ENCODE assay signal across 20 cellular contexts in the genomic region with DNA sequence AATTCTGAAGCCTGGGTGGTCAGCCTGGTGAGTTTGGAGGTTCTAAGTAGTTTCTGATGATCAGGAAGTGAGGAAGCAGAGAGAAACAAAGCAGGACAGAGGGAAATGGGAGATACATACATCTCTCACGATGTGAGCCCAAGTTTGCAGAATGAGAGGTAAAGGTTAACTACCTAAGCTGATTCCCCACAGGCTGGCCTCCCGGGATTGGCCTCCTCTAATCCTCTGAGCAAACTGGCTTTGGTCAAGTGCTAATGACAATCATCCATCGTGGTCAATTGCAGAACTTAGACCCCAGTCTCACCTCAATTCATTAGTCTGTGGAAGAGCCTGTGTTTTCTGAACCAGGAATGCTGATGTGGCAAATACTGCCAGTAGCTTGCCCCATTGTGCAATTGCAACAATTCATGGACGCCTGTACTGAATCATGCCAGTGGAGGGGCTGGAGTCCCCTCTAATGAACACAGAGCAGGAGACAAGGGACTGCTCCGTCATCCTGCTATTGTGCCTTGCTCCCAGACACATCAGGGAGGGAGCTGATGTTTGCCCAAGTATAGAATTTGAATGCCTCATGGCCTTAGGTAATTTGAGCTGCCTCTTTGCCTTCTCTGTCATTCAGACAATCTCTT.
DNase-seq lines count a peak whose midpoint lies in the region; ATAC-seq and TF ChIP-seq lines count a peak whose summit lies in the region.
"Had no signal": no experiment of that assay in that cellular context is flagged by ENCODE, and none has a peak within 500 bp of the region (broad histone marks: within the 10 kb centered on the region; RNA-seq: fewer than 3 reads in every experiment).

No MANE protein-coding gene starts in this region.

- TF ChIP-seq CTCF in PC-9 (conservative IDR thresholded peaks at IDR 0.05) (no peak), upper lobe of right lung (IDR thresholded peaks at IDR 0.05) (no peak)

- H4K20me1 ChIP-seq in PC-9 (ENCODE audit: insufficient read depth), result no peaks in the 10 kb centered on the region

- H3F3A ChIP-seq in PC-9 (ENCODE audit: insufficient read depth, low read depth), result no peaks in the 10 kb centered on the region

- no TSS peak for BruUV-seq in PC-9 (replicated peaks; lab: Mats Ljungman, UMichigan)

- H3K9ac ChIP-seq in iPS-18a (ENCODE audit: low read length), result no peak overlapping the region

- H3K27me3 ChIP-seq in PC-9 (ENCODE audit: insufficient read depth, low read depth) (no peaks in the 10 kb centered on the region), iPS-18a (ENCODE audit: control insufficient read depth, insufficient read depth, low read length) (no peaks in the 10 kb centered on the region), upper lobe of right lung (no peaks in the 10 kb centered on the region)
- H3K27me3 ChIP-seq: body of pancreas, esophagus squamous epithelium, pancreas, upper lobe of left lung had no signal

- H3K4me2 ChIP-seq in PC-9, result no peak overlapping the region

- H3K36me3 ChIP-seq in PC-9 (ENCODE audit: low read depth) (no peaks in the 10 kb centered on the region), iPS-18a (ENCODE audit: control insufficient read depth, low read depth, low read length) (no peaks in the 10 kb centered on the region), upper lobe of right lung (no peaks in the 10 kb centered on the region)
- H3K36me3 ChIP-seq: esophagus squamous epithelium, pancreas, upper lobe of left lung had no signal

- H3K27ac ChIP-seq in PC-9 (no peak overlapping the region), iPS-18a (ENCODE audit: low read length) (peak overlapping the region; percentile 43), upper lobe of right lung (no peak overlapping the region)
- H3K27ac ChIP-seq: body of pancreas, esophagus squamous epithelium, pancreas, upper lobe of left lung had no signal

- DNase-seq in SIG-M5 treated with dmso at 0.1 percent for 504 hours (lab: John Stamatoyannopoulos, UW; ENCODE audit: unreplicated experiment), result peak; percentile 0
- no peak for DNase-seq in SIG-M5 (lab: John Stamatoyannopoulos, UW)
- DNase-seq in PC-9, result no peak
- DNase-seq in stimulated activated CD4-positive, alpha-beta T cell treated with anti-CD3 and anti-CD28 coated beads, Interleukin-1b, Interleukin-23, amount 100 ng/mL, for 48 hours, result no peak
- DNase-seq in upper lobe of right lung, result no peak
- DNase-seq: activated CD4-positive, alpha-beta T cell treated with anti-CD3 and anti-CD28 coated beads, Interleukin-2, amount 10 ng/mL, durations not matched to agents 7 days and 5 days; activated naive CD4-positive, alpha-beta T cell treated with anti-CD3 and anti-CD28 coated beads, Interleukin-2, amount 50 U/mL, for 16 hours; body of pancreas; dermis blood vessel endothelial cell; esophagus squamous epithelium; glutamatergic neuron; mucosa of descending colon; NCI-H1930; pancreas; SHP77; stimulated activated naive B cell treated with anti-CD40 and anti-IgM and Interleukin-4, amounts not matched to agents 10 μg/mL and 1 μg/mL and 100 μg/mL, for 72 hours; upper lobe of left lung had no signal

- H3K4me3 ChIP-seq in PC-9 (no peak overlapping the region), iPS-18a (ENCODE audit: low read length) (peak overlapping the region; percentile 13), upper lobe of right lung (no peak overlapping the region)
- H3K4me3 ChIP-seq: body of pancreas, esophagus squamous epithelium, mucosa of descending colon, pancreas, upper lobe of left lung had no signal

- CTCF ChIA-PET in PC-9 (lab: Charles Lee), result no interaction called here

- H3K4me1 ChIP-seq in PC-9 (replicated peaks; ENCODE audit: insufficient read depth) (no peaks in the 10 kb centered on the region), iPS-18a (ENCODE audit: control insufficient read depth, low read depth, low read length) (peaks cover 52% of the 10 kb centered on the region), upper lobe of right lung (no peaks in the 10 kb centered on the region)
- H3K4me1 ChIP-seq: body of pancreas, esophagus squamous epithelium, pancreas, upper lobe of left lung had no signal

- ATAC-seq in upper lobe of right lung (no peak), GM21717 (IDR thresholded peaks at IDR 0.05; ENCODE audit: unreplicated experiment) (no peak), GM21423 (IDR thresholded peaks at IDR 0.05; ENCODE audit: unreplicated experiment) (no peak)
- ATAC-seq: body of pancreas; mucosa of descending colon; pancreas; stimulated activated naive B cell treated with anti-CD40 and anti-IgM and Interleukin-4, amounts not matched to agents 10 μg/mL and 1 μg/mL and 100 μg/mL, for 72 hours had no signal

- H3K9me3 ChIP-seq in PC-9 (ENCODE audit: insufficient read depth, low read depth) (no peaks in the 10 kb centered on the region), iPS-18a (ENCODE audit: control insufficient read depth, low read depth, low read length) (no peaks in the 10 kb centered on the region), upper lobe of right lung (no peaks in the 10 kb centered on the region)
- H3K9me3 ChIP-seq: body of pancreas, esophagus squamous epithelium, mucosa of descending colon, pancreas, upper lobe of left lung had no signal

- intact Hi-C loops in PC-9 (cut with micrococcal nuclease; ENCODE audit: unreplicated experiment) (no loop called here), upper lobe of right lung (cut with DNase I) (no loop called here)

- peak overlapping the region; percentile 43; the same call in 1 of the 2 replicates for H2AFZ ChIP-seq in PC-9

- H3K9me2 ChIP-seq in PC-9 (ENCODE audit: insufficient read depth), result no peaks in the 10 kb centered on the region

- POLR2A ChIA-PET in PC-9 (lab: Charles Lee; ENCODE audit: unreplicated experiment), result interaction anchor here (0.7 kb wide), 1 partner anchor 818 kb away, joined by 5 read pairs; no protein-coding TSS in a partner anchor

- H3K79me2 ChIP-seq in PC-9 (ENCODE audit: low read depth), result no peaks in the 10 kb centered on the region
